In genomic region chr11:92300871-92301270, GRCh38 we compare ENCODE assay signal across 17 cellular contexts.
DNase-seq lines count a peak whose midpoint lies in the region; ATAC-seq and TF ChIP-seq lines count a peak whose summit lies in the region.
"Had no signal": no experiment of that assay in that cellular context is flagged by ENCODE, and none has a peak within 500 bp of the region (broad histone marks: within the 10 kb centered on the region; RNA-seq: fewer than 3 reads in every experiment).

No MANE protein-coding gene starts in this region.

- peaks cover 4% of the 10 kb centered on the region; the same call in 1 of the 2 replicates for H3K9me3 Mint-ChIP-seq in WTC11
- no peaks in the 10 kb centered on the region for H3K9me3 Mint-ChIP-seq in nephron progenitor cell
- H3K9me3 Mint-ChIP-seq: CD4-positive, alpha-beta T cell; H9 had no signal

- H3K4me3 Mint-ChIP-seq in WTC11 (no peak overlapping the region), nephron progenitor cell (no peak overlapping the region)
- H3K4me3 Mint-ChIP-seq: CD4-positive, alpha-beta T cell; H9 had no signal

- DNase-seq in NCI-H1105 treated with DMSO at 0.1 percent for 48 hours (lab: John Stamatoyannopoulos, UW) (peak; percentile 17), NCI-H1105 (lab: John Stamatoyannopoulos, UW) (no peak), WTC11 (ENCODE audit: low spot score) (no peak), nephron progenitor cell (no peak), NCI-H187 (lab: John Stamatoyannopoulos, UW) (no peak)
- no peak for DNase-seq in stimulated activated CD4-positive, alpha-beta T cell treated with anti-CD3 and anti-CD28 coated beads, Interleukin-12 subunit alpha, Interleukin-12 subunit beta, amount 100 ng/mL, for 4 hours
- DNase-seq in activated naive CD4-positive, alpha-beta T cell (lab: John Stamatoyannopoulos, UW) = no peak
- DNase-seq: 8988T; C1 segment of cervical spinal cord; Calu3; CD4-positive, alpha-beta T cell; DMS153; DMS79 treated with DMSO at 0.1 percent for 48 hours; EL; GOT3; H9 had no signal

- no peak for ATAC-seq in WTC11
- ATAC-seq: HepG2 had no signal

- H3K4me1 Mint-ChIP-seq in WTC11 = peaks cover 68% of the 10 kb centered on the region
- peaks cover 51% of the 10 kb centered on the region for H3K4me1 Mint-ChIP-seq in nephron progenitor cell

- H3K36me3 Mint-ChIP-seq in WTC11 = no peaks in the 10 kb centered on the region
- peaks cover 13% of the 10 kb centered on the region for H3K36me3 Mint-ChIP-seq in nephron progenitor cell (ENCODE audit: low read depth)

- POLR2A ChIA-PET in WTC11 (lab: Charles Lee) = no interaction called here

- H3K27ac Mint-ChIP-seq in WTC11 (0 out of 2 replicates have a peak overlapping the region, but pooled peaks have one; percentile 1), nephron progenitor cell (peak overlapping the region; percentile 9)
- H3K27ac Mint-ChIP-seq: CD4-positive, alpha-beta T cell; H9 had no signal

- H3K27me3 Mint-ChIP-seq in WTC11 (ENCODE audit: low read depth) (no peaks in the 10 kb centered on the region), nephron progenitor cell (ENCODE audit: low read depth, poor library complexity) (peaks cover 3% of the 10 kb centered on the region)
- H3K27me3 Mint-ChIP-seq: CD4-positive, alpha-beta T cell had no signal

- CTCF ChIA-PET in WTC11 (lab: Charles Lee) = interaction anchor here (1.0 kb wide), 1 partner anchor 28 kb away, joined by 3 read pairs; no protein-coding TSS in a partner anchor

- TF ChIP-seq CTCF in WTC11 (IDR thresholded peaks at IDR 0.05) (no peak), nephron progenitor cell (IDR thresholded peaks at IDR 0.05) (no peak)

TF ChIP-seq in WTC11, 78 proteins besides CTCF, POLR2A, EP300 and RAD21:
- TF ChIP-seq GTF2I (CRISPR knock-in tag; conservative IDR thresholded peaks at IDR 0.05) = no peak
- no peak for TF ChIP-seq ZMAT4 (CRISPR knock-in tag; IDR thresholded peaks at IDR 0.05)
- TF ChIP-seq TCF7 (CRISPR knock-in tag; IDR thresholded peaks at IDR 0.05; ENCODE audit: low read depth) = no peak
- no peak for TF ChIP-seq CDX4 (CRISPR knock-in tag; IDR thresholded peaks at IDR 0.05; ENCODE audit: borderline replicate concordance)
- TF ChIP-seq CREB1 (CRISPR knock-in tag; IDR thresholded peaks at IDR 0.05) = no peak
- TF ChIP-seq ESRRA (CRISPR knock-in tag; IDR thresholded peaks at IDR 0.05; ENCODE audit: borderline replicate concordance) = no peak
- no peak for TF ChIP-seq ZNF396 (CRISPR knock-in tag; IDR thresholded peaks at IDR 0.05; ENCODE audit: borderline replicate concordance)
- TF ChIP-seq ZNF263 (CRISPR knock-in tag; IDR thresholded peaks at IDR 0.05; ENCODE audit: low read depth) = no peak
- TF ChIP-seq JAZF1 (CRISPR knock-in tag; IDR thresholded peaks at IDR 0.05) = no peak
- no peak for TF ChIP-seq ETV6 (CRISPR knock-in tag; IDR thresholded peaks at IDR 0.05)
- no peak for TF ChIP-seq MXD4 (CRISPR knock-in tag; IDR thresholded peaks at IDR 0.05; ENCODE audit: borderline replicate concordance)
- TF ChIP-seq NR3C1 (CRISPR knock-in tag; conservative IDR thresholded peaks at IDR 0.05; ENCODE audit: low read depth) = no peak
- TF ChIP-seq ATF1 (CRISPR knock-in tag; IDR thresholded peaks at IDR 0.05) = no peak
- TF ChIP-seq CBFB (CRISPR knock-in tag; IDR thresholded peaks at IDR 0.05; ENCODE audit: low read depth) = no peak
- TF ChIP-seq GABPB1 (CRISPR knock-in tag; IDR thresholded peaks at IDR 0.05) = no peak
- no peak for TF ChIP-seq EMX1 (CRISPR knock-in tag; IDR thresholded peaks at IDR 0.05)
- no peak for TF ChIP-seq ATF2 (CRISPR knock-in tag; IDR thresholded peaks at IDR 0.05; ENCODE audit: borderline replicate concordance, low read depth)
- no peak for TF ChIP-seq SOX15 (CRISPR knock-in tag; IDR thresholded peaks at IDR 0.05)
